19 cellular contexts compared by ENCODE assay signal in genomic region chr1:43305926-43306687, GRCh38. TPM values are rescaled to one million over a fixed set of nuclear protein-coding genes. Genes with fewer than 3 reads are reported as not detected.
A peak's percentile ranks its signal among the peaks of the same experiment; 100 is the strongest.
DNase-seq lines count a peak whose midpoint lies in the region; ATAC-seq and TF ChIP-seq lines count a peak whose summit lies in the region.
"Had no signal": no experiment of that assay in that cellular context is flagged by ENCODE, and none has a peak within 500 bp of the region (broad histone marks: within the 10 kb centered on the region; RNA-seq: fewer than 3 reads in every experiment).

No MANE protein-coding gene starts in this region.

- H2AFZ ChIP-seq in OCI-LY7 (ENCODE audit: low read length) = no peak overlapping the region

- H3K4me3 ChIP-seq in OCI-LY7 (ENCODE audit: low read depth, low read length, poor library complexity, severe bottlenecking) (no peak overlapping the region), lower lobe of right lung (peak overlapping the region; percentile 19), thyroid gland (replicated peaks in 1 of 3) (no peak overlapping the region)
- H3K4me3 ChIP-seq: MG63, transverse colon had no signal

- 47 to 64% methylated on average over 6 of the region's 6 CpGs for WGBS in thyroid gland, 2 donors

- POLR2A ChIA-PET in OCI-LY7 (lab: Charles Lee) = interaction anchor here (0.7 to 1.0 kb wide), 4 partner anchors 11 to 455 kb away, joined by 3 to 5 read pairs (median 3); partner anchors contain the start of gene ELOVL1

- 0 out of 2 replicates have a peak overlapping the region, but pooled peaks have one; percentile 6 for H3K4me2 ChIP-seq in OCI-LY7 (ENCODE audit: low read length)

- H4K20me1 ChIP-seq in OCI-LY7 (ENCODE audit: insufficient read depth, low read length) = no peaks in the 10 kb centered on the region

- H3K27ac ChIP-seq in OCI-LY7 (ENCODE audit: low read depth, low read length, poor library complexity, severe bottlenecking) (no peak overlapping the region), lower lobe of right lung (peak overlapping the region; percentile 62), thyroid gland (peak overlapping the region; percentile 67 to 100 (median 97))
- H3K27ac ChIP-seq: transverse colon had no signal

- BruUV-seq in OCI-LY7 (replicated peaks; lab: Mats Ljungman, UMichigan) = no TSS peak

- DNase-seq in OCI-LY7 (ENCODE audit: low spot score) (peak; percentile 7), lower lobe of right lung (peak; percentile 45), thyroid gland (peak in 1 of 2 donors; percentile 46)
- DNase-seq: activated CD4-positive, alpha-beta T cell treated with anti-CD3 and anti-CD28 coated beads for 1 hour; activated naive CD4-positive, alpha-beta T cell treated with anti-CD3 and anti-CD28 coated beads, Interleukin-2, amount 10 ng/mL, durations not matched to agents 7 days and 5 days; activated T-cell treated with anti-CD3 and anti-CD28 coated beads, Interleukin-2, amount 50 U/mL, for 48 hours; MG63; natural killer cell; NCI-H146; Right ventricle myocardium superior had no signal

- H3K4me1 ChIP-seq in OCI-LY7 (ENCODE audit: insufficient read depth, low read length, poor library complexity, severe bottlenecking) (peaks cover 13% of the 10 kb centered on the region), lower lobe of right lung (peaks cover 52% of the 10 kb centered on the region), thyroid gland (peaks cover 68 to 70% of the 10 kb centered on the region in 2 donors)

- TF ChIP-seq CTCF in OCI-LY7 (conservative IDR thresholded peaks at IDR 0.05; ENCODE audit: low read length) (no peak), lower lobe of right lung (IDR thresholded peaks at IDR 0.05) (no peak), thyroid gland (IDR thresholded peaks at IDR 0.05) (no peak)

- intact Hi-C loops in OCI-LY7 (cut with micrococcal nuclease; ENCODE audit: unreplicated experiment) = no loop called here
- intact Hi-C loops in lower lobe of right lung (cut with DNase I) = no loop called here
- intact Hi-C loops in thyroid gland (cut with DNase I) = no loop called here

- H3K9me2 ChIP-seq in OCI-LY7 (ENCODE audit: insufficient read depth, low read length) = no peaks in the 10 kb centered on the region

- H3K79me2 ChIP-seq in OCI-LY7 (ENCODE audit: insufficient read depth, low read depth, low read length) = no peaks in the 10 kb centered on the region

- CTCF ChIA-PET in OCI-LY7 (lab: Charles Lee; ENCODE audit: unreplicated experiment) = no interaction called here

- H3K27me3 ChIP-seq in lower lobe of right lung (ENCODE audit: low read depth) (no peaks in the 10 kb centered on the region), thyroid gland (no peaks in the 10 kb centered on the region)
- H3K27me3 ChIP-seq: MG63, transverse colon had no signal

- no peak for TF ChIP-seq POLR2A in thyroid gland (IDR thresholded peaks at IDR 0.05)

- H3K9me3 ChIP-seq in OCI-LY7 (ENCODE audit: low read length) (no peaks in the 10 kb centered on the region), lower lobe of right lung (no peaks in the 10 kb centered on the region), thyroid gland (no peaks in the 10 kb centered on the region)
- H3K9me3 ChIP-seq: MG63, transverse colon had no signal

- ATAC-seq in lower lobe of right lung (peak; percentile 41 to 54), GM18498 (IDR thresholded peaks at IDR 0.05; ENCODE audit: unreplicated experiment) (no peak), GM19467 (IDR thresholded peaks at IDR 0.05; ENCODE audit: unreplicated experiment) (no peak)
- ATAC-seq: esophagus mucosa, natural killer cell had no signal

- no peaks in the 10 kb centered on the region for H3K36me3 ChIP-seq in OCI-LY7 (ENCODE audit: insufficient read depth, low read length)
- peaks cover 8% of the 10 kb centered on the region for H3K36me3 ChIP-seq in lower lobe of right lung
- H3K36me3 ChIP-seq in thyroid gland = no peaks in the 10 kb centered on the region
- H3K36me3 ChIP-seq: MG63, transverse colon had no signal

RNA-seq across cellular contexts. Expression of gene TIE1, which starts 5.3 kb away (rescaled TPM):
- total RNA-seq in OCI-LY7 (2014; rRNA removed; shearing (Covaris generic)) = 0.66 TPM in 1 of 2 replicates, not detected in the other
- 0.15 TPM in 1 of 2 replicates, not detected in the other for total RNA-seq in OCI-LY7 (2022)
- total RNA-seq in lower lobe of right lung = 48.5 TPM
- total RNA-seq in thyroid gland = 10 to 100 TPM; 30.6 to 65.1 (median 47.7) TPM

RNA-seq across cellular contexts. Expression of gene C1orf210, which starts 20.7 kb away (rescaled TPM):
- total RNA-seq in OCI-LY7 (2014; rRNA removed; shearing (Covaris generic)) = not detected in 2 replicates
- total RNA-seq in OCI-LY7 (2022) = not detected in 2 replicates
- total RNA-seq in lower lobe of right lung = 19.1 TPM
- total RNA-seq in thyroid gland = 10 to 100 TPM; 22.7 to 49.7 (median 36.3) TPM
- total RNA-seq: activated CD8-positive, alpha-beta memory T cell treated with anti-CD3 and anti-CD28 coated beads for 36 hours; frontal cortex; natural killer cell; Right ventricle myocardium superior; skeletal muscle tissue had no signal

RNA-seq across cellular contexts. Expression of gene MPL, which starts 31.5 kb away (rescaled TPM):
- total RNA-seq in OCI-LY7 (2014; rRNA removed; shearing (Covaris generic)) = not detected in 2 replicates
- total RNA-seq in OCI-LY7 (2022) (not detected in 2 replicates), lower lobe of right lung (0.65 TPM), thyroid gland (under 1 TPM in 2 of 4 donors, not detected in 2; 0.22 to 0.29 TPM)
- total RNA-seq: activated CD8-positive, alpha-beta memory T cell treated with anti-CD3 and anti-CD28 coated beads for 36 hours; frontal cortex; kidney epithelial cell; mesothelial cell of epicardium; skeletal muscle tissue had no signal

RNA-seq across cellular contexts. Expression of gene TMEM125, which starts 36.3 kb away (rescaled TPM):
- total RNA-seq in OCI-LY7 (2014; rRNA removed; shearing (Covaris generic)) = not detected in 2 replicates
- total RNA-seq in OCI-LY7 (2022) = 0.23 and 0.44 TPM in 2 replicates
- total RNA-seq in lower lobe of right lung = 197 TPM
- total RNA-seq in thyroid gland = 100 to 1,000 TPM in 2 of 4 donors, 10 to 100 TPM in 2; 50.8 to 127 (median 89.8) TPM
- total RNA-seq: activated CD8-positive, alpha-beta memory T cell treated with anti-CD3 and anti-CD28 coated beads for 36 hours; natural killer cell; Right ventricle myocardium superior had no signal

RNA-seq across cellular contexts. Expression of gene CDC20, which starts 52.7 kb away (rescaled TPM):
- total RNA-seq in OCI-LY7 (2014; rRNA removed; shearing (Covaris generic)) = 153 and 174 TPM in 2 replicates
- total RNA-seq in OCI-LY7 (2022) (209 and 223 TPM in 2 replicates), lower lobe of right lung (2.4 TPM), thyroid gland (1 to 10 TPM in 3 of 4 donors, under 1 TPM in 1; 0.54 to 3.9 (median 2.2) TPM)

Comparison
In these comparisons a context has a peak if more than half of its experiments do, and no peak if none do; other contexts are left out.
1. ATAC-seq: peak in lower lobe of right lung (2 of 2); none in GM18498 (single experiment) and GM19467 (single experiment).
2. RNA of gene TIE1, which starts 5.3 kb away (total RNA-seq): 30.6 to 65.1 TPM in thyroid gland and 48.5 TPM in lower lobe of right lung (single experiment); 0.15 to 0.66 TPM in OCI-LY7; every median in the first group is over 10 times any median in the second.
3. RNA of gene C1orf210, which starts 20.7 kb away (total RNA-seq): 22.7 to 49.7 TPM in thyroid gland and 19.1 TPM in lower lobe of right lung (single experiment); not detected in OCI-LY7; every median in the first group is over 10 times any median in the second.